Comparison of ENCODE assay signal across 8 cellular contexts in the genomic region with DNA sequence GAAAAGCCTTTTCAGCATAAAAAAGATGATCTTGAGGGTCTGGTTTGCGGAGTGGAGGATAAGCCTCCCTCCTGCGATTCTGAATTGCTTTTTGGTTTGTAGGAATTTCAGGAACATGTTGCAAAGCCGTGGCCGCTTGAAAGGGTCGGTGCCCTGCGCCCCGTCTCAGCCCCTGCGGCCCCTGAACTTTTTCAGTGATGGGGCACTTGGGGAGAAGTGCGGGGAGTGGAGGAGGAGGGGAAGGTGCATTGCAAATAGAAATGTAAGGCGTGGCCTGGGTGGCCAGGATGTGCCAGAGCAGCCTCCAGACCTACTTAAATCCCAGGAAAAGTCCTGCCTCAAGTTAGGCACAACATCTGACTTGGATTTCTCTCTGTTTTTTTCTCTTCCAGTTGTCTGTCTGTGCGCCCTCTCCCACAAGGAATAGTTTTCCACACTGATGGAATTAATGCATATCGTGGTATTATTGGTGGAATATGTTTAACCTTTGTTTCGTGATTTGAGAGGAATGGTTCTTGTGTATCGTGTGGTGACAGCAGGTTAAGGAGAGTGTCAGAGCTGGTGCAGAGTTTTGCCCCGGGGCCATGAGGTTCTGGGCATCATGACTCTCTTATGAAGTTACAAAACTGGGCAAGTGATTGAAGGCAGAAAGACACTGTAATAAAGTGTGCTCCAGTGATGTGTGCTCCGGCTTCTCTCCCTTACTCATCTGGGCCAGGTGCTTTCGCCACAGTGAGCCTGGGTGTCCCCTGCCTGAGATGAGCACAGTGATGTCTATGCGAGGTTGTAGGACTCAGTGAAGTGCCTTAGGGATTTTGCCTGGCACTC.
DNase-seq lines count a peak whose midpoint lies in the region; ATAC-seq and TF ChIP-seq lines count a peak whose summit lies in the region.

No MANE protein-coding gene starts in this region.

- peak overlapping the region; percentile 90 for H3K4me3 Mint-ChIP-seq in nephron progenitor cell

- H3F3A ChIP-seq in Loucy (ENCODE audit: low read depth) = 0 out of 2 replicates have a peak, but pooled peaks cover 5% of the 10 kb centered on the region

- H3K4me3 ChIP-seq in BLaER1 (no peak overlapping the region), Loucy (ENCODE audit: low read length, poor library complexity, severe bottlenecking) (peak overlapping the region; percentile 89), dorsolateral prefrontal cortex (peak overlapping the region in 58 of 59 donors; percentile 17 to 85 (median 71))

- H3K9me3 Mint-ChIP-seq in nephron progenitor cell = no peaks in the 10 kb centered on the region

- H3K36me3 Mint-ChIP-seq in nephron progenitor cell (ENCODE audit: low read depth) = no peaks in the 10 kb centered on the region

- H3K27me3 ChIP-seq in BLaER1 (no peaks in the 10 kb centered on the region), Loucy (ENCODE audit: insufficient read depth, low read length, poor library complexity, severe bottlenecking) (no peaks in the 10 kb centered on the region), dorsolateral prefrontal cortex (no peaks in the 10 kb centered on the region)

- no peaks in the 10 kb centered on the region for H3K9me2 ChIP-seq in Loucy (replicated peaks; ENCODE audit: low read depth, low read length)

- H3K4me1 ChIP-seq in BLaER1 (peaks cover 92% of the 10 kb centered on the region), Loucy (ENCODE audit: insufficient read depth, low read length, poor library complexity, severe bottlenecking) (peaks cover 40% of the 10 kb centered on the region)

- H3K36me3 ChIP-seq in BLaER1 (no peaks in the 10 kb centered on the region), Loucy (ENCODE audit: insufficient read depth, low read length) (no peaks in the 10 kb centered on the region)

- no peak for ATAC-seq in GM18867 (IDR thresholded peaks at IDR 0.05; ENCODE audit: unreplicated experiment)

- no peak for DNase-seq in dorsolateral prefrontal cortex
- peak; percentile 26 for DNase-seq in nephron progenitor cell
- DNase-seq in NCI-H1436 (lab: John Stamatoyannopoulos, UW) = no peak
- DNase-seq in HK-2 (ENCODE audit: unreplicated experiment) = no peak
- DNase-seq in iPS-NIHi7 (ENCODE audit: extremely low spot score) = no peak

- peaks cover 79% of the 10 kb centered on the region for H3K4me1 Mint-ChIP-seq in nephron progenitor cell

- peak overlapping the region; percentile 13; the same call in 1 of the 2 replicates for H2AFZ ChIP-seq in Loucy (ENCODE audit: low read length)

- peaks cover 100% of the 10 kb centered on the region for H4K20me1 ChIP-seq in BLaER1
- peaks cover 4% of the 10 kb centered on the region for H4K20me1 ChIP-seq in Loucy (ENCODE audit: insufficient read depth, low read length, poor library complexity, severe bottlenecking)

- intact Hi-C loops in dorsolateral prefrontal cortex (cut with DNase I) = loop anchor here (1.0 to 2.0 kb wide), 3 partner anchors 27 to 206 kb away; partner anchors contain the start of gene IGF1R (in 2 of the 2)

- H3K4me2 ChIP-seq in BLaER1 = peak overlapping the region; percentile 91
- peak overlapping the region; percentile 97 for H3K4me2 ChIP-seq in Loucy (ENCODE audit: low read depth, low read length, poor library complexity, severe bottlenecking)

- no peaks in the 10 kb centered on the region for H3K27me3 Mint-ChIP-seq in nephron progenitor cell (ENCODE audit: low read depth, poor library complexity)

- peak overlapping the region; percentile 77 for H3K27ac Mint-ChIP-seq in nephron progenitor cell

- H3K27ac ChIP-seq in BLaER1 (0 out of 2 replicates have a peak overlapping the region, but pooled peaks have one; percentile 23), dorsolateral prefrontal cortex (peak overlapping the region; percentile 89 to 100 (median 99))

- peaks cover 84% of the 10 kb centered on the region for H3K79me2 ChIP-seq in Loucy (ENCODE audit: insufficient read depth, low read length)

- TF ChIP-seq CTCF in Loucy (conservative IDR thresholded peaks at IDR 0.05; ENCODE audit: low read length) (no peak), dorsolateral prefrontal cortex (IDR thresholded peaks at IDR 0.05 in 54 of 56, conservative IDR thresholded peaks at IDR 0.05 in 2 of 56; ENCODE audit: low read depth in 1 of 56, partially characterized antibody in 56 of 56) (peak in 2 of 56 donors; percentile 6 to 7), nephron progenitor cell (IDR thresholded peaks at IDR 0.05) (no peak)

- H3K9me3 ChIP-seq in BLaER1 (no peaks in the 10 kb centered on the region), Loucy (ENCODE audit: insufficient read depth, low read depth, low read length) (no peaks in the 10 kb centered on the region)

- H3K9ac ChIP-seq in BLaER1 (no peak overlapping the region; the same call in 1 of the 2 replicates), Loucy (ENCODE audit: low read depth, low read length, poor library complexity, severe bottlenecking) (peak overlapping the region; percentile 80)
